26 cellular contexts compared by ENCODE assay signal in the genomic region with DNA sequence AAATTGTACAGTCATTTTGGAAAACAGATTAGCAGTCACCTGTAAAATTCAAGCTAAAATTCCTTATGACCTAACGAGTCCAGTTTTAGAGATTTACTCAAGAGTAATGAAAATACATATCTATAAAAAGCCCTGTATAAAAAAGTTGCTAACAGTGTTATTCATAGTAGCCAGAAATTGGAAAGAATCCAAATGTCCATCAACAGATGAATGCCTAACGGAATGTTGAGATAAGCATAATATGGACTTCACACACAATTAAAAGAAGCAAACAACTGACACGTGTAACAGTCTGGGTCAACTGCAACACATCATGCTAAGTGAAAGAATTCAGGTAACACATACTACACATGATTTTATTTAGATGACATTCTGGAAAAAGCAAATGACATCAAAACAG.
"Had no signal": no experiment of that assay in that cellular context is flagged by ENCODE, and none has a peak within 500 bp of the region (broad histone marks: within the 10 kb centered on the region; RNA-seq: fewer than 3 reads in every experiment).

No MANE protein-coding gene starts in this region.

- H3K27me3 ChIP-seq: pancreas, right lobe of liver, thyroid gland, transverse colon, upper lobe of left lung, vagina had no signal

- H3K4me1 ChIP-seq: lower lobe of right lung, pancreas, prostate gland, right lobe of liver, thyroid gland, transverse colon, upper lobe of left lung, vagina had no signal

- DNase-seq: hypothalamus; immature natural killer cell; kidney; lower lobe of right lung; mammary epithelial cell; mesenchymal stem cell; naive thymus-derived CD8-positive, alpha-beta T cell; nucleus accumbens; pancreas; posterior cingulate gyrus; retina; right lobe of liver; stimulated activated CD4-positive, alpha-beta T cell treated with anti-CD3 and anti-CD28 coated beads, Interleukin-1b, Interleukin-23, amount 100 ng/mL, for 48 hours; stimulated activated CD4-positive, alpha-beta T cell treated with anti-CD3 and anti-CD28 coated beads, Interleukin-2, amount 100 ng/mL, for 48 hours; stimulated activated CD4-positive, alpha-beta T cell treated with anti-CD3 and anti-CD28 coated beads, Interleukin-4, amount 100 ng/mL, for 4 hours; stimulated activated CD8-positive, alpha-beta memory T cell treated with anti-CD3 and anti-CD28 coated beads, Interleukin-4, amount 100 ng/mL, for 48 hours; stimulated activated naive CD4-positive, alpha-beta T cell treated with Interleukin-2 at 50 U/mL for 16 hours; stimulated activated naive CD8-positive, alpha-beta T cell treated with anti-CD3 and anti-CD28 coated beads, Interleukin-15, amount 100 ng/mL, for 72 hours; substantia nigra; thyroid gland; transverse colon; upper lobe of left lung had no signal

- FAIRE-seq: kidney, pancreas had no signal

- H3K9me3 ChIP-seq: lower lobe of right lung, pancreas, prostate gland, right lobe of liver, thyroid gland, transverse colon, upper lobe of left lung, vagina had no signal

- ATAC-seq: lower lobe of right lung; naive thymus-derived CD8-positive, alpha-beta T cell; pancreas; right lobe of liver; stimulated activated memory B cell treated with anti-CD40 and anti-IgM and Interleukin-4, amounts not matched to agents 10 μg/mL and 1 μg/mL and 100 μg/mL, for 72 hours; stimulated activated naive CD8-positive, alpha-beta T cell treated with anti-CD3 and anti-CD28 coated beads, Interleukin-15, amount 100 ng/mL, for 72 hours had no signal

- H3K4me2 ChIP-seq: smooth muscle cell had no signal

- H3K36me3 ChIP-seq: lower lobe of right lung, pancreas, prostate gland, right lobe of liver, thyroid gland, transverse colon, upper lobe of left lung, vagina had no signal

- H3K4me3 ChIP-seq: lower lobe of right lung, pancreas, prostate gland, right lobe of liver, smooth muscle cell, thyroid gland, transverse colon, upper lobe of left lung, vagina had no signal

- H3K27ac ChIP-seq: lower lobe of right lung, pancreas, prostate gland, right lobe of liver, thyroid gland, transverse colon, upper lobe of left lung, vagina had no signal
